Comparison of ENCODE assay signal across 8 cellular contexts in the genomic region with DNA sequence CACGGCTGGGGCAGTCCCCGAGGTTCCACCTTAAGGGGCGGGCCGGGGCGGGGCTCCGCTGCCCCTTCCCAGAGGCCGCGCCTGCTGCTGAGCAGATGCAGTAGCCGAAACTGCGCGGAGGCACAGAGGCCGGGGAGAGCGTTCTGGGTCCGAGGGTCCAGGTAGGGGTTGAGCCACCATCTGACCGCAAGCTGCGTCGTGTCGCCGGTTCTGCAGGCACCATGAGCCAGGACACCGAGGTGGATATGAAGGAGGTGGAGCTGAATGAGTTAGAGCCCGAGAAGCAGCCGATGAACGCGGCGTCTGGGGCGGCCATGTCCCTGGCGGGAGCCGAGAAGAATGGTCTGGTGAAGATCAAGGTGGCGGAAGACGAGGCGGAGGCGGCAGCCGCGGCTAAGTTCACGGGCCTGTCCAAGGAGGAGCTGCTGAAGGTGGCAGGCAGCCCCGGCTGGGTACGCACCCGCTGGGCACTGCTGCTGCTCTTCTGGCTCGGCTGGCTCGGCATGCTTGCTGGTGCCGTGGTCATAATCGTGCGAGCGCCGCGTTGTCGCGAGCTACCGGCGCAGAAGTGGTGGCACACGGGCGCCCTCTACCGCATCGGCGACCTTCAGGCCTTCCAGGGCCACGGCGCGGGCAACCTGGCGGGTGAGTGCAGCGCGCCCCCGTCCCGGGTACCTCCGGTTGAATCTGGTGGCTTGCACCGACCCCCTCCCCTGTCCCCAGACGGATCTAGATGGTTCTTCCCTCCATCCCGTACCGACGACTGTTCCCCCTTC. TPM values are rescaled to one million over a fixed set of nuclear protein-coding genes. Genes with fewer than 3 reads are reported as not detected.
A peak's percentile ranks its signal among the peaks of the same experiment; 100 is the strongest.
DNase-seq lines count a peak whose midpoint lies in the region; ATAC-seq and TF ChIP-seq lines count a peak whose summit lies in the region.

A gene (plus strand): TSS at position 94 of the 776 bp plus-strand sequence. CDS start 128 bp downstream, at position 222.

- H3K36me3 ChIP-seq in cardiac muscle cell (peaks cover 33% of the 10 kb centered on the region), upper lobe of left lung (peaks cover 26 to 39% (median 34%) of the 10 kb centered on the region in 4 donors)

- TF ChIP-seq CTCF in GM12864 (IDR thresholded peaks at IDR 0.05; ENCODE audit: low read depth, low read length, missing control alignments): peak; percentile 84
- peak; percentile 55 for TF ChIP-seq CTCF in cardiac muscle cell (IDR thresholded peaks at IDR 0.05; ENCODE audit: low read depth, low read length)
- peak; percentile 63 to 93 (median 82) for TF ChIP-seq CTCF in upper lobe of left lung (IDR thresholded peaks at IDR 0.05)

- H3K4me1 ChIP-seq in cardiac muscle cell (ENCODE audit: low read depth) (peaks cover 17% of the 10 kb centered on the region), upper lobe of left lung (peaks cover 47 to 59% (median 50%) of the 10 kb centered on the region in 4 donors)

- H3K4me3 ChIP-seq in GM12864 (ENCODE audit: low read depth, low read length): peak within 1 kb of the TSS; percentile 87
- peak within 1 kb of the TSS; percentile 70 for H3K4me3 ChIP-seq in cardiac muscle cell
- peak within 1 kb of the TSS; percentile 69 to 99 (median 88) for H3K4me3 ChIP-seq in upper lobe of left lung

- peak in 1 of 4 donors; percentile 63 for TF ChIP-seq EP300 in upper lobe of left lung (IDR thresholded peaks at IDR 0.05)

- POLR2A ChIA-PET in HEK293T (lab: Yijun Ruan, JAX): interaction anchor here (0.6 to 8.1 kb wide), 31 partner anchors 9 to 307 kb away, joined by 3 to 110 read pairs (median 4); a partner anchor contains a TSS

- CTCF ChIA-PET in HEK293T (lab: Yijun Ruan, JAX): interaction anchor here (0.6 to 1.3 kb wide), 6 partner anchors 17 to 127 kb away, joined by 3 to 6 read pairs (median 4); a partner anchor contains a TSS

- intact Hi-C loops in posterior cingulate gyrus (cut with DNase I): loop anchor here (5.0 kb wide), 1 partner anchor 94 kb away; a partner anchor contains a TSS

- no peaks in the 10 kb centered on the region for H3K9me3 ChIP-seq in cardiac muscle cell (ENCODE audit: low read depth)
- no peaks in the 10 kb centered on the region for H3K9me3 ChIP-seq in upper lobe of left lung

- H3K27me3 ChIP-seq in cardiac muscle cell (no peaks in the 10 kb centered on the region), upper lobe of left lung (no peaks in the 10 kb centered on the region)

- TF ChIP-seq POLR2A in upper lobe of left lung (IDR thresholded peaks at IDR 0.05): peak; percentile 91 to 99 (median 98)

- peak; percentile 96 for ATAC-seq in upper lobe of left lung (ENCODE audit: low FRiP score in 2 of 2)

- DNase-seq in GM12864 (ENCODE audit: low read depth) (peak; percentile 57), HEK293T (ENCODE audit: extremely low spot score) (peak; percentile 82), MV-4-11 (lab: John Stamatoyannopoulos, UW) (peak; percentile 85), SW 1271 (lab: John Stamatoyannopoulos, UW) (peak; percentile 69 to 88), cardiac muscle cell (ENCODE audit: low read depth in 1 of 2, low spot score in 1 of 2) (peak; percentile 92 to 93), posterior cingulate gyrus (peak; percentile 73 to 97 (median 84)), upper lobe of left lung (peak; percentile 94 to 96)
- peak; percentile 69 for DNase-seq in activated naive CD8-positive, alpha-beta T cell treated with anti-CD3 and anti-CD28 coated beads, Interleukin-2, amount 50 U/mL, for 16 hours (ENCODE audit: low read depth, low spot score)

- WGBS in upper lobe of left lung, 2 donors: 0 to 1% methylated on average over 3 to 62 of the region's 69 CpGs

- peak within 1 kb of the TSS; percentile 94 for H3K27ac ChIP-seq in cardiac muscle cell
- peak within 1 kb of the TSS; percentile 97 to 99 (median 98) for H3K27ac ChIP-seq in upper lobe of left lung

TF ChIP-seq in HEK293T, 16 proteins besides CTCF, POLR2A, EP300 and RAD21:
- TF ChIP-seq L3MBTL2 (conservative IDR thresholded peaks at IDR 0.05): peak; percentile 64
- TF ChIP-seq CTBP1 (IDR thresholded peaks at IDR 0.05; ENCODE audit: borderline replicate concordance): no peak
- no peak for TF ChIP-seq SP1 (IDR thresholded peaks at IDR 0.05)
- peak; percentile 57; the same call in 1 of the 2 replicates for TF ChIP-seq ELF4 (IDR thresholded peaks at IDR 0.05)

RNA-seq across cellular contexts. Expression of the gene that starts here (rescaled TPM):
- total RNA-seq in cardiac muscle cell (71.8 and 79.2 TPM in 2 replicates), upper lobe of left lung (100 to 1,000 TPM; 120 to 236 (median 179) TPM)
- polyA plus RNA-seq in cardiac muscle cell: 93.8 and 100 TPM in 2 replicates

Comparison
In these comparisons a context has a peak if more than half of its experiments do, and no peak if none do; other contexts are left out.
1. Peak in every context shown above with its lines: DNase-seq, ATAC-seq, H3K4me3 ChIP-seq and H3K27ac ChIP-seq.